In the genomic region with DNA sequence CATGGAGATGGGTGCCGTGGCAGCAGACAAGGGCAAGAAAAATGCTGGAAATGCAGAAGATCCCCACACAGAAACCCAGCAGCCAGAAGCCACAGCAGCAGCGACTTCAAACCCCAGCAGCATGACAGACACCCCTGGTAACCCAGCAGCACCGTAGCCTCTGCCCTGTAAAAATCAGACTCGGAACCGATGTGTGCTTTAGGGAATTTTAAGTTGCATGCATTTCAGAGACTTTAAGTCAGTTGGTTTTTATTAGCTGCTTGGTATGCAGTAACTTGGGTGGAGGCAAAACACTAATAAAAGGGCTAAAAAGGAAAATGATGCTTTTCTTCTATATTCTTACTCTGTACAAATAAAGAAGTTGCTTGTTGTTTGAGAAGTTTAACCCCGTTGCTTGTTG, we compare ENCODE assay signal across 2 cellular contexts.
TF ChIP-seq lines count a peak whose summit lies in the region.

No MANE protein-coding gene starts in this region.

TF ChIP-seq in IMR-90, 13 proteins besides CTCF, POLR2A, EP300 and RAD21:
- no peak for TF ChIP-seq NFE2L2 (IDR thresholded peaks at IDR 0.05; ENCODE audit: low read depth, low read length)
- TF ChIP-seq MXI1 (IDR thresholded peaks at IDR 0.05; ENCODE audit: borderline replicate concordance, low read depth, low read length) = no peak
- TF ChIP-seq, protein P1, sequence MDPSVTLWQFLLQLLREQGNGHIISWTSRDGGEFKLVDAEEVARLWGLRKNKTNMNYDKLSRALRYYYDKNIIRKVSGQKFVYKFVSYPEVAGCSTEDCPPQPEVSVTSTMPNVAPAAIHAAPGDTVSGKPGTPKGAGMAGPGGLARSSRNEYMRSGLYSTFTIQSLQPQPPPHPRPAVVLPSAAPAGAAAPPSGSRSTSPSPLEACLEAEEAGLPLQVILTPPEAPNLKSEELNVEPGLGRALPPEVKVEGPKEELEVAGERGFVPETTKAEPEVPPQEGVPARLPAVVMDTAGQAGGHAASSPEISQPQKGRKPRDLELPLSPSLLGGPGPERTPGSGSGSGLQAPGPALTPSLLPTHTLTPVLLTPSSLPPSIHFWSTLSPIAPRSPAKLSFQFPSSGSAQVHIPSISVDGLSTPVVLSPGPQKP (IDR thresholded peaks at IDR 0.05; ENCODE audit: borderline replicate concordance, low read depth, low read length) = no peak
- no peak for TF ChIP-seq CEBPB (IDR thresholded peaks at IDR 0.05; ENCODE audit: low read depth, low read length)
- TF ChIP-seq RFX5 (IDR thresholded peaks at IDR 0.05; ENCODE audit: low read depth, low read length) = no peak
- TF ChIP-seq MAZ (IDR thresholded peaks at IDR 0.05; ENCODE audit: borderline replicate concordance, low read depth, low read length) = no peak
- TF ChIP-seq FOS (IDR thresholded peaks at IDR 0.05; ENCODE audit: low read depth, low read length) = no peak
- TF ChIP-seq MAFK (IDR thresholded peaks at IDR 0.05; ENCODE audit: low read depth, low read length) = no peak
- TF ChIP-seq, protein P2, sequence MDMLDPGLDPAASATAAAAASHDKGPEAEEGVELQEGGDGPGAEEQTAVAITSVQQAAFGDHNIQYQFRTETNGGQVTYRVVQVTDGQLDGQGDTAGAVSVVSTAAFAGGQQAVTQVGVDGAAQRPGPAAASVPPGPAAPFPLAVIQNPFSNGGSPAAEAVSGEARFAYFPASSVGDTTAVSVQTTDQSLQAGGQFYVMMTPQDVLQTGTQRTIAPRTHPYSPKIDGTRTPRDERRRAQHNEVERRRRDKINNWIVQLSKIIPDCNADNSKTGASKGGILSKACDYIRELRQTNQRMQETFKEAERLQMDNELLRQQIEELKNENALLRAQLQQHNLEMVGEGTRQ (IDR thresholded peaks at IDR 0.05; ENCODE audit: low read depth, low read length) = no peak
- TF ChIP-seq RCOR1 (IDR thresholded peaks at IDR 0.05; ENCODE audit: insufficient replicate concordance, low read length) = no peak
- no peak for TF ChIP-seq SMC3 (IDR thresholded peaks at IDR 0.05; ENCODE audit: low read depth, low read length)
- TF ChIP-seq BHLHE40 (IDR thresholded peaks at IDR 0.05; ENCODE audit: low read depth, low read length) = no peak
- no peak for TF ChIP-seq CHD1 (IDR thresholded peaks at IDR 0.05; ENCODE audit: low read depth, low read length)
TF ChIP-seq in IMR-90: peak in this region for 0.

TF ChIP-seq in K562, 482 proteins besides CTCF, POLR2A, EP300 and RAD21:
- TF ChIP-seq, protein P3, sequence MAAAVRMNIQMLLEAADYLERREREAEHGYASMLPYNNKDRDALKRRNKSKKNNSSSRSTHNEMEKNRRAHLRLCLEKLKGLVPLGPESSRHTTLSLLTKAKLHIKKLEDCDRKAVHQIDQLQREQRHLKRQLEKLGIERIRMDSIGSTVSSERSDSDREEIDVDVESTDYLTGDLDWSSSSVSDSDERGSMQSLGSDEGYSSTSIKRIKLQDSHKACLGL (CRISPR knock-in tag; IDR thresholded peaks at IDR 0.05; ENCODE audit: borderline replicate concordance, poor library complexity, severe bottlenecking) = no peak
- TF ChIP-seq HIVEP1 (CRISPR knock-in tag; IDR thresholded peaks at IDR 0.05) (no peak), RBM14 (IDR thresholded peaks at IDR 0.05; ENCODE audit: borderline replicate concordance, insufficient read depth, low read depth, low read length) (no peak), ZFP1 (CRISPR knock-in tag; IDR thresholded peaks at IDR 0.05) (no peak), NR2C2 (CRISPR knock-in tag; IDR thresholded peaks at IDR 0.05) (no peak), NR2C2 (tag; IDR thresholded peaks at IDR 0.05) (no peak), BDP1 (IDR thresholded peaks at IDR 0.05; ENCODE audit: insufficient read depth, insufficient read length) (no peak)
- TF ChIP-seq, protein P4, sequence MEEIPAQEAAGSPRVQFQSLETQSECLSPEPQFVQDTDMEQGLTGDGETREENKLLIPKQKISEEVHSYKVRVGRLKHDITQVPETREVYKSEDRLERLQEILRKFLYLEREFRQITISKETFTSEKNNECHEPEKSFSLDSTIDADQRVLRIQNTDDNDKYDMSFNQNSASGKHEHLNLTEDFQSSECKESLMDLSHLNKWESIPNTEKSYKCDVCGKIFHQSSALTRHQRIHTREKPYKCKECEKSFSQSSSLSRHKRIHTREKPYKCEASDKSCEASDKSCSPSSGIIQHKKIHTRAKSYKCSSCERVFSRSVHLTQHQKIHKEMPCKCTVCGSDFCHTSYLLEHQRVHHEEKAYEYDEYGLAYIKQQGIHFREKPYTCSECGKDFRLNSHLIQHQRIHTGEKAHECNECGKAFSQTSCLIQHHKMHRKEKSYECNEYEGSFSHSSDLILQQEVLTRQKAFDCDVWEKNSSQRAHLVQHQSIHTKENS (CRISPR knock-in tag; IDR thresholded peaks at IDR 0.05) = no peak
- TF ChIP-seq, protein P5, sequence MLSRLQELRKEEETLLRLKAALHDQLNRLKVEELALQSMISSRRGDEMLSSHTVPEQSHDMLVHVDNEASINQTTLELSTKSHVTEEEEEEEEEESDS (CRISPR knock-in tag; IDR thresholded peaks at IDR 0.05) = no peak
